In genomic region chr4:15654556-15655222, GRCh38 we compare ENCODE assay signal across 8 cellular contexts. TPM values are rescaled to one million over a fixed set of nuclear protein-coding genes. Genes with fewer than 3 reads are reported as not detected.
A peak's percentile ranks its signal among the peaks of the same experiment; 100 is the strongest.
DNase-seq lines count a peak whose midpoint lies in the region; ATAC-seq and TF ChIP-seq lines count a peak whose summit lies in the region.

No MANE protein-coding gene starts in this region.

- H2AK5ac ChIP-seq in trophoblast cell (ENCODE audit: low read length), result peak overlapping the region; percentile 71

- H2BK120ac ChIP-seq in trophoblast cell (ENCODE audit: insufficient read depth, low read length, poor library complexity), result peak overlapping the region; percentile 98

- 0 to 1% (median 0%) methylated on average over 14 to 68 of the region's 68 CpGs for WGBS in heart left ventricle, 4 donors
- WGBS in trophoblast cell (ENCODE audit: extremely low coverage, insufficient coverage, insufficient read length), result no CpG with 5 or more reads among the region's 68 CpGs

- TF ChIP-seq POLR2A in heart left ventricle (IDR thresholded peaks at IDR 0.05), result no peak

- peak overlapping the region; percentile 98 for H4K91ac ChIP-seq in trophoblast cell (ENCODE audit: low read depth, low read length)

- intact Hi-C loops in heart left ventricle (cut with DNase I), result loop anchor here in 6 of 10 donors (2.0 to 10.0 kb wide), 5 partner anchors 28 to 650 kb away; partner anchors contain the start of gene CPEB2 (in 1 of the 6)

- H3K23ac ChIP-seq in trophoblast cell (ENCODE audit: low read length), result no peak overlapping the region

- peaks cover 17% of the 10 kb centered on the region for H3K79me1 ChIP-seq in trophoblast cell (ENCODE audit: low read length)

- H3K4ac ChIP-seq in trophoblast cell (ENCODE audit: low read depth, low read length), result peak overlapping the region; percentile 90

- H3K9ac ChIP-seq in NT2/D1 (ENCODE audit: insufficient read length, low read depth) (peak overlapping the region; percentile 99), trophoblast cell (ENCODE audit: low read length) (peak overlapping the region; percentile 97)

- H2BK12ac ChIP-seq in trophoblast cell (ENCODE audit: low read length), result peak overlapping the region; percentile 87

- H2AFZ ChIP-seq in trophoblast cell (ENCODE audit: insufficient read depth, low read length, poor library complexity), result peak overlapping the region; percentile 100

- no peaks in the 10 kb centered on the region for H3K9me3 ChIP-seq in NT2/D1 (ENCODE audit: insufficient read depth, low read length)
- no peaks in the 10 kb centered on the region for H3K9me3 ChIP-seq in heart left ventricle
- H3K9me3 ChIP-seq in trophoblast cell (ENCODE audit: insufficient read depth, low read depth, low read length), result no peaks in the 10 kb centered on the region

- peaks cover 13% of the 10 kb centered on the region for H3K79me2 ChIP-seq in trophoblast cell (ENCODE audit: control insufficient read depth, insufficient read depth, low read length, poor library complexity)

- H2BK5ac ChIP-seq in trophoblast cell (ENCODE audit: low read depth, low read length, poor library complexity), result peak overlapping the region; percentile 94

- H3K36me3 ChIP-seq in NT2/D1 (ENCODE audit: insufficient read depth, insufficient read length, low read length), result peaks cover 19% of the 10 kb centered on the region
- H3K36me3 ChIP-seq in heart left ventricle, result no peaks in the 10 kb centered on the region
- peaks cover 2 to 5% of the 10 kb centered on the region in 2 experiments for H3K36me3 ChIP-seq in trophoblast cell (ENCODE audit: control insufficient read depth in 1 of 2, insufficient read depth in 2 of 2, low read length in 2 of 2)

- H3K27ac ChIP-seq in heart left ventricle (peak overlapping the region; percentile 96 to 100 (median 99)), trophoblast cell (ENCODE audit: low read depth, low read length) (peak overlapping the region; percentile 97)

- ATAC-seq in GM18508 (IDR thresholded peaks at IDR 0.05; ENCODE audit: insufficient read depth, unreplicated experiment) (peak; percentile 19), HG02981 (IDR thresholded peaks at IDR 0.05; ENCODE audit: unreplicated experiment) (peak; percentile 40), heart left ventricle (peak; percentile 20 to 71 (median 62))

- H3K4me3 ChIP-seq in NT2/D1 (ENCODE audit: insufficient read length, low read depth) (peak overlapping the region; percentile 86), heart left ventricle (peak overlapping the region; percentile 66 to 91 (median 76)), trophoblast cell (ENCODE audit: low read depth, low read length) (peak overlapping the region; percentile 99)

- peak overlapping the region; percentile 93 for H4K12ac ChIP-seq in trophoblast cell (ENCODE audit: low read depth, low read length)

- peak overlapping the region; percentile 99 for H4K8ac ChIP-seq in trophoblast cell (ENCODE audit: low read depth, low read length)

- DNase-seq in A172 (ENCODE audit: low spot score) (peak; percentile 23), NT2/D1 (ENCODE audit: low read depth, low spot score) (no peak), heart left ventricle (peak; percentile 55 to 78 (median 58)), trophoblast cell (peak; percentile 46 to 67), NCI-H1048 (lab: John Stamatoyannopoulos, UW) (no peak)
- peak; percentile 44 for DNase-seq in activated naive CD4-positive, alpha-beta T cell treated with Interleukin-2 at 50 U/mL for 16 hours

- no peak for TF ChIP-seq CTCF in heart left ventricle (IDR thresholded peaks at IDR 0.05)

- peak overlapping the region; percentile 99 for H3K18ac ChIP-seq in trophoblast cell (ENCODE audit: low read length)

- H3K27me3 ChIP-seq in NT2/D1 (ENCODE audit: insufficient read depth, insufficient read length) (no peaks in the 10 kb centered on the region), heart left ventricle (no peaks in the 10 kb centered on the region), trophoblast cell (ENCODE audit: insufficient read depth, low read length) (no peaks in the 10 kb centered on the region)

- peak overlapping the region; percentile 100 for H3K14ac ChIP-seq in trophoblast cell (ENCODE audit: low read length)

- H3K4me1 ChIP-seq in NT2/D1 (ENCODE audit: insufficient read depth, insufficient read length), result no peaks in the 10 kb centered on the region
- H3K4me1 ChIP-seq in heart left ventricle, result peaks cover 6 to 77% (median 44%) of the 10 kb centered on the region in 12 donors
- H3K4me1 ChIP-seq in trophoblast cell (ENCODE audit: control insufficient read depth in 1 of 2, insufficient read depth in 2 of 2, low read length in 2 of 2), result peaks cover 8% of the 10 kb centered on the region in 2 experiments

- H3K4me2 ChIP-seq in trophoblast cell (ENCODE audit: low read length), result peak overlapping the region; percentile 91

RNA-seq across cellular contexts. Expression of gene FBXL5, which starts 0.5 kb away (rescaled TPM):
- 80.7 and 89.3 TPM in 2 replicates for total RNA-seq in A172 (2014; rRNA removed; shearing (Covaris generic))
- total RNA-seq in heart left ventricle, result 100 to 1,000 TPM in 1 of 9 donors, 10 to 100 TPM in 8; 71.1 to 112 (median 82.1) TPM
- 10 to 100 TPM; 32.7 to 48.9 TPM for polyA plus RNA-seq in heart left ventricle
- polyA plus RNA-seq in trophoblast cell (2013), result 32.4 and 32.8 TPM in 2 replicates

RNA-seq across cellular contexts. Expression of gene FAM200B, which starts 26.9 kb away (rescaled TPM):
- 68.7 and 75.9 TPM in 2 replicates for total RNA-seq in A172 (2014; rRNA removed; shearing (Covaris generic))
- 10 to 100 TPM; 23.2 to 37.7 (median 32.2) TPM for total RNA-seq in heart left ventricle
- polyA plus RNA-seq in heart left ventricle, result 10 to 100 TPM; 25.0 to 33.9 TPM
- polyA plus RNA-seq in trophoblast cell (2013), result 60.1 and 63.5 TPM in 2 replicates

RNA-seq across cellular contexts. Expression of gene BST1, which starts 48.2 kb away (rescaled TPM):
- total RNA-seq in A172 (2014; rRNA removed; shearing (Covaris generic)), result not detected in 2 replicates
- 10 to 100 TPM in 1 of 9 donors, 1 to 10 TPM in 8; 1.3 to 18.4 (median 2.1) TPM for total RNA-seq in heart left ventricle
- polyA plus RNA-seq in heart left ventricle, result 1 to 10 TPM; 1.9 to 2.5 TPM
- 0.24 and 0.40 TPM in 2 replicates for polyA plus RNA-seq in trophoblast cell (2013)

Comparison
In these comparisons a context has a peak if more than half of its experiments do, and no peak if none do; other contexts are left out.
1. DNase-seq: peak in A172 (single experiment), activated naive CD4-positive, alpha-beta T cell treated with Interleukin-2 at 50 U/mL for 16 hours (single experiment), heart left ventricle (5 of 5) and trophoblast cell (2 of 2); none in NT2/D1 (single experiment) and NCI-H1048 (single experiment).
2. Peak in every context shown above with its lines, with median percentiles within 50 percentile points of each other: ATAC-seq and H3K4me3 ChIP-seq.